ENCODE assay signal across 26 cellular contexts in genomic region chr10:103802637-103803353, GRCh38. TPM values are rescaled to one million over a fixed set of nuclear protein-coding genes. Genes with fewer than 3 reads are reported as not detected.
DNase-seq lines count a peak whose midpoint lies in the region; ATAC-seq, FAIRE-seq and TF ChIP-seq lines count a peak whose summit lies in the region.
"Had no signal": no experiment of that assay in that cellular context is flagged by ENCODE, and none has a peak within 500 bp of the region (broad histone marks: within the 10 kb centered on the region; RNA-seq: fewer than 3 reads in every experiment).

No MANE protein-coding gene starts in this region.

- TF ChIP-seq CTCF in foreskin keratinocyte (conservative IDR thresholded peaks at IDR 0.05), result peak; percentile 39

- H3K4me1 ChIP-seq in foreskin keratinocyte, result peaks cover 50% of the 10 kb centered on the region
- peaks cover 5 to 6% of the 10 kb centered on the region in 2 donors for H3K4me1 ChIP-seq in small intestine (ENCODE audit: control insufficient read depth in 2 of 2, insufficient read depth in 1 of 2, low read depth in 1 of 2, low read length in 1 of 2)

- H3K9me3 ChIP-seq in SK-N-MC (ENCODE audit: low read depth, low read length) (no peaks in the 10 kb centered on the region), small intestine (ENCODE audit: control insufficient read depth, low read depth) (no peaks in the 10 kb centered on the region)
- H3K9me3 ChIP-seq: SJSA1, spleen, upper lobe of left lung had no signal

- H3K4me3 ChIP-seq in SK-N-MC (no peak overlapping the region), small intestine (ENCODE audit: low read depth in 1 of 2, low read length in 2 of 2) (no peak overlapping the region)
- H3K4me3 ChIP-seq: cardiac muscle cell, coronary artery, GM12878, lung, SJSA1, spleen, upper lobe of left lung had no signal

- CTCF ChIA-PET in HEK293T (lab: Yijun Ruan, JAX), result no interaction called here

- 47 to 63% (median 48%) methylated on average over 7 of the region's 7 CpGs for WGBS in small intestine, 3 donors

- H3K36me3 ChIP-seq in SK-N-MC (ENCODE audit: insufficient read depth, low read length), result peaks cover 9% of the 10 kb centered on the region; the same call in 1 of the 2 replicates
- no peaks in the 10 kb centered on the region for H3K36me3 ChIP-seq in small intestine (ENCODE audit: control insufficient read depth in 2 of 2, insufficient read depth in 2 of 2, low read length in 2 of 2)
- H3K36me3 ChIP-seq: SJSA1 had no signal

- H3K27ac ChIP-seq in SK-N-MC, result peak overlapping the region; percentile 67
- H3K27ac ChIP-seq in foreskin keratinocyte, result peak overlapping the region; percentile 64
- no peak overlapping the region for H3K27ac ChIP-seq in small intestine (ENCODE audit: low read depth in 1 of 2, low read length in 1 of 2)
- H3K27ac ChIP-seq: cardiac muscle cell, coronary artery, SJSA1, spleen, upper lobe of left lung had no signal

- ATAC-seq in foreskin keratinocyte (peak; percentile 42), HG02798 (IDR thresholded peaks at IDR 0.05; ENCODE audit: poor library complexity, unreplicated experiment) (no peak)
- ATAC-seq: activated CD4-positive, CD25-positive, alpha-beta regulatory T cell treated with anti-CD3 and anti-CD28 coated beads, Interleukin-2, amount 50 U/mL, for 24 hours; effector memory CD8-positive, alpha-beta T cell; GM12878; right cardiac atrium had no signal

- DNase-seq in DMS53 treated with DMSO at 0.1 percent for 48 hours (lab: John Stamatoyannopoulos, UW; ENCODE audit: unreplicated experiment) (peak; percentile 14), SK-N-MC (ENCODE audit: low read depth, low spot score) (no peak), foreskin keratinocyte (peak in 1 of 2 donors; percentile 62), small intestine (peak; percentile 69), HEK293T (ENCODE audit: extremely low spot score) (no peak), NCI-H226 (no peak)
- DNase-seq: activated CD4-positive, alpha-beta T cell treated with anti-CD3 and anti-CD28 coated beads, Interleukin-2, amount 50 U/mL, for 48 hours; activated CD8-positive, alpha-beta memory T cell treated with anti-CD3 and anti-CD28 coated beads, Interleukin-2, amount 50 U/mL, for 48 hours; effector memory CD8-positive, alpha-beta T cell; islet precursor cell; NCI-H1048; NCI-H187; NCI-H2171 treated with DMSO at 0.1 percent for 48 hours; NCI-H524 treated with DMSO at 0.1 percent for 48 hours; right cardiac atrium; spleen; T-helper 1 cell; upper lobe of left lung had no signal

- POLR2A ChIA-PET in HEK293T (lab: Yijun Ruan, JAX), result no interaction called here

- H3K9ac ChIP-seq in SK-N-MC (ENCODE audit: insufficient read length), result no peak overlapping the region

- FAIRE-seq in small intestine (lab: Jason Lieb, UNC), result no peak
- FAIRE-seq: RCC 7860 had no signal

- H3K27me3 ChIP-seq in foreskin keratinocyte (no peaks in the 10 kb centered on the region), small intestine (ENCODE audit: control insufficient read depth in 2 of 2, insufficient read depth in 2 of 2, low read length in 2 of 2) (no peaks in the 10 kb centered on the region)
- H3K27me3 ChIP-seq: cardiac muscle cell, SJSA1, spleen, upper lobe of left lung had no signal

TF ChIP-seq in HEK293T, 16 proteins besides CTCF, POLR2A, EP300 and RAD21:
- TF ChIP-seq SUZ12 (IDR thresholded peaks at IDR 0.05) (no peak), FOXM1 (IDR thresholded peaks at IDR 0.05; ENCODE audit: borderline replicate concordance) (no peak), TARDBP (IDR thresholded peaks at IDR 0.05) (no peak), ARNT (IDR thresholded peaks at IDR 0.05) (no peak), L3MBTL2 (conservative IDR thresholded peaks at IDR 0.05) (no peak), ELF4 (IDR thresholded peaks at IDR 0.05) (no peak), FOXK2 (IDR thresholded peaks at IDR 0.05) (no peak), NFRKB (IDR thresholded peaks at IDR 0.05) (no peak), HDGF (IDR thresholded peaks at IDR 0.05; ENCODE audit: borderline replicate concordance) (no peak), SP1 (IDR thresholded peaks at IDR 0.05) (no peak), CTBP1 (IDR thresholded peaks at IDR 0.05; ENCODE audit: borderline replicate concordance) (no peak), ZNF384 (IDR thresholded peaks at IDR 0.05) (no peak), LEF1 (IDR thresholded peaks at IDR 0.05; ENCODE audit: borderline replicate concordance) (no peak)

RNA-seq across cellular contexts. Expression of gene SH3PXD2A, which starts 52.6 kb away (rescaled TPM):
- 81.7 and 109 TPM in 2 replicates for total RNA-seq in foreskin keratinocyte
- 23.9 and 27.5 TPM in 2 replicates for polyA plus RNA-seq in foreskin keratinocyte
- polyA plus RNA-seq in small intestine, result 1 to 10 TPM; 2.2 to 9.1 (median 8.4) TPM

Comparison
In these comparisons a context has a peak if more than half of its experiments do, and no peak if none do; other contexts are left out.
1. DNase-seq: peak in DMS53 treated with DMSO at 0.1 percent for 48 hours (single experiment) and small intestine (single experiment); none in SK-N-MC (single experiment), HEK293T (single experiment) and NCI-H226 (single experiment).
2. H3K27ac ChIP-seq: peak in SK-N-MC (single experiment) and foreskin keratinocyte (single experiment); none in small intestine (0 of 2).